8 cellular contexts compared by ENCODE assay signal in genomic region chr5:87400305-87400899, GRCh38. TPM values are rescaled to one million over a fixed set of nuclear protein-coding genes. Genes with fewer than 3 reads are reported as not detected.
DNase-seq lines count a peak whose midpoint lies in the region; ATAC-seq and TF ChIP-seq lines count a peak whose summit lies in the region.

No MANE protein-coding gene starts in this region.

- TF ChIP-seq CTCF in VCaP (conservative IDR thresholded peaks at IDR 0.05): peak; percentile 67
- TF ChIP-seq CTCF in heart right ventricle (IDR thresholded peaks at IDR 0.05): peak; percentile 47 to 79 (median 71)
- TF ChIP-seq CTCF in suprapubic skin (IDR thresholded peaks at IDR 0.05): peak; percentile 14 to 48

- H3K4me1 ChIP-seq in heart right ventricle: peaks cover 0 to 26% (median 4%) of the 10 kb centered on the region in 9 donors
- peaks cover 10% of the 10 kb centered on the region for H3K4me1 ChIP-seq in suprapubic skin

- intact Hi-C loops in heart right ventricle (cut with DNase I): loop anchor here in 2 of 10 donors (2.0 to 5.0 kb wide), 2 partner anchors 328 to 330 kb away; no protein-coding TSS in a partner anchor

- no peak for TF ChIP-seq EP300 in suprapubic skin (IDR thresholded peaks at IDR 0.05)

- H3K27ac ChIP-seq in VCaP: no peak overlapping the region
- H3K27ac ChIP-seq in heart right ventricle: peak overlapping the region in 1 of 10 donors; percentile 18
- no peak overlapping the region for H3K27ac ChIP-seq in suprapubic skin

- 69 to 73% methylated on average over 4 of the region's 4 CpGs for WGBS in heart right ventricle, 2 donors
- WGBS in suprapubic skin: 62% methylated on average over 4 of the region's 4 CpGs

- peaks cover 0 to 99% (median 66%) of the 10 kb centered on the region in 9 donors for H3K36me3 ChIP-seq in heart right ventricle
- peaks cover 77% of the 10 kb centered on the region for H3K36me3 ChIP-seq in suprapubic skin

- H3K27me3 ChIP-seq in heart right ventricle: no peaks in the 10 kb centered on the region
- no peaks in the 10 kb centered on the region for H3K27me3 ChIP-seq in suprapubic skin

- no peak overlapping the region for H3K4me3 ChIP-seq in heart right ventricle
- no peak overlapping the region for H3K4me3 ChIP-seq in suprapubic skin

- DNase-seq in NCI-H82 (lab: John Stamatoyannopoulos, UW): peak; percentile 40
- no peak for DNase-seq in NCI-H82 treated with DMSO at 0.1 percent for 48 hours (lab: John Stamatoyannopoulos, UW; ENCODE audit: unreplicated experiment)
- peak; percentile 41 for DNase-seq in H4 (ENCODE audit: low spot score)
- DNase-seq in M059J (ENCODE audit: low read depth): peak; percentile 52
- DNase-seq in heart right ventricle: no peak
- DNase-seq in suprapubic skin (ENCODE audit: low spot score in 2 of 2): no peak
- no peak for DNase-seq in activated CD8-positive, alpha-beta memory T cell treated with anti-CD3 and anti-CD28 coated beads, Interleukin-2, amount 50 U/mL, for 4 hours

- H3K9me3 ChIP-seq in heart right ventricle (peaks cover 0 to 5% (median 0%) of the 10 kb centered on the region in 11 donors), suprapubic skin (no peaks in the 10 kb centered on the region)

- peak in 5 of 8 donors; percentile 45 to 69 (median 49) for ATAC-seq in heart right ventricle

- no peak for TF ChIP-seq POLR2A in suprapubic skin (IDR thresholded peaks at IDR 0.05)

RNA-seq across cellular contexts. Expression of gene CCNH, which starts 12.3 kb away (rescaled TPM):
- 64.6 and 86.6 TPM in 2 replicates for total RNA-seq in H4 (2014; rRNA removed; shearing (Covaris generic))
- total RNA-seq in M059J (2014; rRNA removed; shearing (Covaris generic)): 88.2 and 115 TPM in 2 replicates
- total RNA-seq in heart right ventricle: 10 to 100 TPM; 23.5 to 34.8 (median 24.5) TPM
- 10 to 100 TPM; 23.7 to 36.2 TPM for polyA plus RNA-seq in heart right ventricle
- 100 to 1,000 TPM in 1 of 4 donors, 10 to 100 TPM in 3; 51.4 to 128 (median 54.5) TPM for total RNA-seq in suprapubic skin

Comparison
In these comparisons a context has a peak if more than half of its experiments do, and no peak if none do; other contexts are left out.
1. DNase-seq: peak in NCI-H82 (single experiment), H4 (single experiment) and M059J (single experiment); none in NCI-H82 treated with DMSO at 0.1 percent for 48 hours (single experiment), heart right ventricle (0 of 2), suprapubic skin (0 of 2) and activated CD8-positive, alpha-beta memory T cell treated with anti-CD3 and anti-CD28 coated beads, Interleukin-2, amount 50 U/mL, for 4 hours (single experiment).
2. Peak in every context shown above with its lines, with median percentiles within 50 percentile points of each other: CTCF ChIP-seq.